ENCODE assay signal across 13 cellular contexts in genomic region chr11:122319842-122320555, GRCh38.
DNase-seq lines count a peak whose midpoint lies in the region; ATAC-seq and TF ChIP-seq lines count a peak whose summit lies in the region.
"Had no signal": no experiment of that assay in that cellular context is flagged by ENCODE, and none has a peak within 500 bp of the region (broad histone marks: within the 10 kb centered on the region; RNA-seq: fewer than 3 reads in every experiment).

No MANE protein-coding gene starts in this region.

- no peak overlapping the region for H3K9ac ChIP-seq in Loucy (ENCODE audit: low read depth, low read length, poor library complexity, severe bottlenecking)

- H3F3A ChIP-seq in Loucy (ENCODE audit: low read depth) = no peaks in the 10 kb centered on the region

- no peak overlapping the region for H3K4me3 Mint-ChIP-seq in mesothelial cell of epicardium
- H3K4me3 Mint-ChIP-seq: naive thymus-derived CD8-positive, alpha-beta T cell; stimulated activated naive CD8-positive, alpha-beta T cell treated with anti-CD3 and anti-CD28 coated beads, Interleukin-15, amount 100 ng/mL, for 72 hours had no signal

- DNase-seq in amygdala (lab: John Stamatoyannopoulos, UW) (peak in 35 of 56 donors; percentile 5 to 72 (median 28)), mesothelial cell of epicardium (ENCODE audit: low spot score in 2 of 2, unreplicated experiment in 2 of 2) (no peak), upper lobe of right lung (no peak), NAMALWA (ENCODE audit: low spot score) (no peak), cerebellar cortex (ENCODE audit: low spot score) (no peak)
- DNase-seq: activated gamma-delta T cell; Caco-2; left colon; naive thymus-derived CD8-positive, alpha-beta T cell; SHP77 treated with DMSO at 0.1 percent for 48 hours; stimulated activated naive CD8-positive, alpha-beta T cell treated with anti-CD3 and anti-CD28 coated beads, Interleukin-15, amount 100 ng/mL, for 72 hours had no signal

- H3K36me3 Mint-ChIP-seq in mesothelial cell of epicardium = no peaks in the 10 kb centered on the region
- H3K36me3 Mint-ChIP-seq: naive thymus-derived CD8-positive, alpha-beta T cell had no signal

- ATAC-seq in upper lobe of right lung = peak; percentile 68
- no peak for ATAC-seq in HG03378 (IDR thresholded peaks at IDR 0.05; ENCODE audit: unreplicated experiment)
- ATAC-seq: left colon; naive thymus-derived CD8-positive, alpha-beta T cell; stimulated activated naive CD8-positive, alpha-beta T cell treated with anti-CD3 and anti-CD28 coated beads, Interleukin-15, amount 100 ng/mL, for 72 hours had no signal

- H4K20me1 ChIP-seq in Loucy (ENCODE audit: insufficient read depth, low read length, poor library complexity, severe bottlenecking) = no peaks in the 10 kb centered on the region

- H3K9me2 ChIP-seq in Loucy (replicated peaks; ENCODE audit: low read depth, low read length) = no peaks in the 10 kb centered on the region; the same call in 1 of the 2 replicates

- H3K4me1 Mint-ChIP-seq in mesothelial cell of epicardium = peaks cover 54% of the 10 kb centered on the region
- H3K4me1 Mint-ChIP-seq: stimulated activated naive CD8-positive, alpha-beta T cell treated with anti-CD3 and anti-CD28 coated beads, Interleukin-15, amount 100 ng/mL, for 72 hours had no signal

- no peaks in the 10 kb centered on the region for H3K9me3 Mint-ChIP-seq in mesothelial cell of epicardium
- H3K9me3 Mint-ChIP-seq: stimulated activated naive CD8-positive, alpha-beta T cell treated with anti-CD3 and anti-CD28 coated beads, Interleukin-15, amount 100 ng/mL, for 72 hours had no signal

- H3K36me3 ChIP-seq in Loucy (ENCODE audit: insufficient read depth, low read length) (no peaks in the 10 kb centered on the region), upper lobe of right lung (no peaks in the 10 kb centered on the region)

- H3K4me3 ChIP-seq in Loucy (ENCODE audit: low read length, poor library complexity, severe bottlenecking) (peak overlapping the region; percentile 10), upper lobe of right lung (no peak overlapping the region)

- no peaks in the 10 kb centered on the region for H3K27me3 ChIP-seq in Loucy (ENCODE audit: insufficient read depth, low read length, poor library complexity, severe bottlenecking)
- H3K27me3 ChIP-seq in upper lobe of right lung = no peaks in the 10 kb centered on the region

- no peaks in the 10 kb centered on the region for H3K27me3 Mint-ChIP-seq in mesothelial cell of epicardium (ENCODE audit: low read depth)

- H3K4me2 ChIP-seq in Loucy (ENCODE audit: low read depth, low read length, poor library complexity, severe bottlenecking) = peak overlapping the region; percentile 41

- H3K27ac ChIP-seq in upper lobe of right lung = no peak overlapping the region

- TF ChIP-seq CTCF in Loucy (conservative IDR thresholded peaks at IDR 0.05; ENCODE audit: low read length) (no peak), mesothelial cell of epicardium (IDR thresholded peaks at IDR 0.05; ENCODE audit: unreplicated experiment) (no peak), upper lobe of right lung (IDR thresholded peaks at IDR 0.05) (no peak)

- H3K27ac Mint-ChIP-seq in mesothelial cell of epicardium = peak overlapping the region; percentile 73
- H3K27ac Mint-ChIP-seq: naive thymus-derived CD8-positive, alpha-beta T cell; stimulated activated naive CD8-positive, alpha-beta T cell treated with anti-CD3 and anti-CD28 coated beads, Interleukin-15, amount 100 ng/mL, for 72 hours had no signal

- H3K9me3 ChIP-seq in Loucy (ENCODE audit: insufficient read depth, low read depth, low read length) (no peaks in the 10 kb centered on the region), upper lobe of right lung (no peaks in the 10 kb centered on the region)
- H3K9me3 ChIP-seq: Caco-2 had no signal

- H3K4me1 ChIP-seq in Loucy (ENCODE audit: insufficient read depth, low read length, poor library complexity, severe bottlenecking) (peaks cover 5% of the 10 kb centered on the region), upper lobe of right lung (peaks cover 24% of the 10 kb centered on the region)
- H3K4me1 ChIP-seq: Caco-2 had no signal

- H3K79me2 ChIP-seq in Loucy (ENCODE audit: insufficient read depth, low read length) = no peaks in the 10 kb centered on the region

- intact Hi-C loops in upper lobe of right lung (cut with DNase I) = no loop called here

- peak overlapping the region; percentile 70 for H2AFZ ChIP-seq in Loucy (ENCODE audit: low read length)

Comparison
In these comparisons a context has a peak if more than half of its experiments do, and no peak if none do; other contexts are left out.
1. DNase-seq: peak in amygdala (35 of 56); none in mesothelial cell of epicardium (0 of 2), upper lobe of right lung (single experiment), NAMALWA (single experiment) and cerebellar cortex (single experiment).